10 cellular contexts compared by ENCODE assay signal in the genomic region with DNA sequence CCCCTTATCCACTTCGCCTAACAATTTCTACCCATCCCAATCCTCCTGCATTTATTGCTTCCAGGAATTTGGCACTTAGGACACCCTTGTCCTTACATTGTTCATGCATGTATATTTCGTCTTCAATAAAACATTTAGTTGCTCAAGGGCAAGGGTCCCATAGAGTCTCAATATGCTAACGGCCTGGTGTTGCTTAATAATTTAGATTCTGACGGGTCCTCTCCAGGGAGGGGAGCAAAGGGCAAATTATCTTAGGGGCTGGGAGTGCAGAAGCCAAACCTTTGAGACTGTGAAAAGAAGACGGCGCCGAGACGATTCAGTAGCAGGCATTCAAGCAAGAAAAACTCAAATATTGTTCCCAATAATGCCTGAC. TPM values are rescaled to one million over a fixed set of nuclear protein-coding genes. Genes with fewer than 3 reads are reported as not detected.
A peak's percentile ranks its signal among the peaks of the same experiment; 100 is the strongest.
DNase-seq lines count a peak whose midpoint lies in the region; ATAC-seq, FAIRE-seq and TF ChIP-seq lines count a peak whose summit lies in the region.
"Had no signal": no experiment of that assay in that cellular context is flagged by ENCODE, and none has a peak within 500 bp of the region (broad histone marks: within the 10 kb centered on the region; RNA-seq: fewer than 3 reads in every experiment).

No MANE protein-coding gene starts in this region.

- H3K27me3 ChIP-seq in subcutaneous abdominal adipose tissue (ENCODE audit: control insufficient read depth in 5 of 5, insufficient read depth in 4 of 5, low read length in 5 of 5), result no peaks in the 10 kb centered on the region
- H3K27me3 ChIP-seq: BLaER1 treated with 17β-estradiol and CSF1 and Interleukin-3, amounts not matched to agents 10 nM and 100 nM had no signal

- no peak overlapping the region for H3K27ac Mint-ChIP-seq in activated CD8-positive, alpha-beta memory T cell treated with anti-CD3 and anti-CD28 coated beads, Interleukin-2, amount 10 ng/mL, durations not matched to agents 7 days and 5 days
- H3K27ac Mint-ChIP-seq in activated B cell treated with CpG ODN at 0.5 μM for 24 hours (no peak overlapping the region), glutamatergic neuron (ENCODE audit: unreplicated experiment) (no peak overlapping the region)

- no peak overlapping the region for H3K9ac ChIP-seq in subcutaneous abdominal adipose tissue (ENCODE audit: low read length in 5 of 5)
- H3K9ac ChIP-seq: BLaER1 treated with 17β-estradiol and CSF1 and Interleukin-3, amounts not matched to agents 10 nM and 100 nM had no signal

- H3K36me3 ChIP-seq in subcutaneous abdominal adipose tissue (ENCODE audit: control insufficient read depth in 5 of 5, insufficient read depth in 5 of 5, low read length in 5 of 5), result no peaks in the 10 kb centered on the region
- H3K36me3 ChIP-seq: BLaER1 treated with 17β-estradiol and CSF1 and Interleukin-3, amounts not matched to agents 10 nM and 100 nM had no signal

- H3K27ac ChIP-seq in subcutaneous abdominal adipose tissue (ENCODE audit: low read depth, low read length), result no peak overlapping the region
- H3K27ac ChIP-seq: BLaER1 treated with 17β-estradiol and CSF1 and Interleukin-3, amounts not matched to agents 10 nM and 100 nM had no signal

- no peak for TF ChIP-seq CTCF in activated B cell treated with CpG ODN at 0.5 μM for 24 hours (IDR thresholded peaks at IDR 0.05)
- no peak for TF ChIP-seq CTCF in glutamatergic neuron (IDR thresholded peaks at IDR 0.05; ENCODE audit: partially characterized antibody, unreplicated experiment)

- H3K4me1 ChIP-seq in subcutaneous abdominal adipose tissue (ENCODE audit: control insufficient read depth in 5 of 5, insufficient read depth in 5 of 5, low read length in 5 of 5), result peaks cover 0 to 15% (median 14%) of the 10 kb centered on the region in 5 donors
- H3K4me1 ChIP-seq: BLaER1 treated with 17β-estradiol and CSF1 and Interleukin-3, amounts not matched to agents 10 nM and 100 nM had no signal

- no peak for DNase-seq in activated CD8-positive, alpha-beta memory T cell treated with anti-CD3 and anti-CD28 coated beads, Interleukin-2, amount 10 ng/mL, durations not matched to agents 7 days and 5 days
- no peak for DNase-seq in activated CD8-positive, alpha-beta memory T cell treated with anti-CD3 and anti-CD28 coated beads for 24 hours
- DNase-seq in activated B cell treated with CpG ODN at 0.5 μM for 24 hours, result no peak
- no peak for DNase-seq in glutamatergic neuron
- DNase-seq in ecto neural progenitor cell (ENCODE audit: low spot score), result no peak
- DNase-seq in NOMO-1 (lab: John Stamatoyannopoulos, UW; ENCODE audit: unreplicated experiment in 2 of 2), result no peak
- DNase-seq in H54 (ENCODE audit: insufficient read length, low spot score), result no peak

- peak overlapping the region; percentile 70 to 86 (median 75) for H3K4me3 ChIP-seq in subcutaneous abdominal adipose tissue (ENCODE audit: low read depth in 1 of 5, low read length in 5 of 5)
- H3K4me3 ChIP-seq: BLaER1 treated with 17β-estradiol and CSF1 and Interleukin-3, amounts not matched to agents 10 nM and 100 nM had no signal

- no peak for TF ChIP-seq POLR2A in H54 (IDR thresholded peaks at IDR 0.05; ENCODE audit: low read depth, low read length)

- intact Hi-C loops in activated B cell treated with CpG ODN at 0.5 μM for 24 hours (cut with micrococcal nuclease), result no loop called here

- peaks cover 12% of the 10 kb centered on the region for H3K4me1 Mint-ChIP-seq in activated CD8-positive, alpha-beta memory T cell treated with anti-CD3 and anti-CD28 coated beads, Interleukin-2, amount 10 ng/mL, durations not matched to agents 7 days and 5 days
- H3K4me1 Mint-ChIP-seq in activated B cell treated with CpG ODN at 0.5 μM for 24 hours (peaks cover 8% of the 10 kb centered on the region), glutamatergic neuron (ENCODE audit: low read depth, unreplicated experiment) (peaks cover 2% of the 10 kb centered on the region)

- CTCF ChIA-PET in activated CD8-positive, alpha-beta memory T cell treated with anti-CD3 and anti-CD28 coated beads, Interleukin-2, amount 10 ng/mL, durations not matched to agents 7 days and 5 days (lab: Charles Lee), result no interaction called here
- CTCF ChIA-PET in activated B cell treated with CpG ODN at 0.5 μM for 24 hours (lab: Charles Lee), result no interaction called here

- H3K9me3 Mint-ChIP-seq in activated CD8-positive, alpha-beta memory T cell treated with anti-CD3 and anti-CD28 coated beads, Interleukin-2, amount 10 ng/mL, durations not matched to agents 7 days and 5 days (ENCODE audit: low read depth), result no peaks in the 10 kb centered on the region
- H3K9me3 Mint-ChIP-seq in activated B cell treated with CpG ODN at 0.5 μM for 24 hours, result no peaks in the 10 kb centered on the region
- peaks cover 4% of the 10 kb centered on the region for H3K9me3 Mint-ChIP-seq in glutamatergic neuron (ENCODE audit: unreplicated experiment)

- H3K27me3 Mint-ChIP-seq in activated CD8-positive, alpha-beta memory T cell treated with anti-CD3 and anti-CD28 coated beads, Interleukin-2, amount 10 ng/mL, durations not matched to agents 7 days and 5 days, result peaks cover 45% of the 10 kb centered on the region
- H3K27me3 Mint-ChIP-seq in activated B cell treated with CpG ODN at 0.5 μM for 24 hours (no peaks in the 10 kb centered on the region), glutamatergic neuron (ENCODE audit: unreplicated experiment) (peaks cover 3% of the 10 kb centered on the region)

- no peaks in the 10 kb centered on the region for H3K9me3 ChIP-seq in subcutaneous abdominal adipose tissue (ENCODE audit: control insufficient read depth in 5 of 5, low read length in 5 of 5)

- no peak for FAIRE-seq in H54 (lab: Jason Lieb, UNC)

- peak overlapping the region; percentile 71 for H3K4me3 Mint-ChIP-seq in activated CD8-positive, alpha-beta memory T cell treated with anti-CD3 and anti-CD28 coated beads, Interleukin-2, amount 10 ng/mL, durations not matched to agents 7 days and 5 days
- H3K4me3 Mint-ChIP-seq in activated B cell treated with CpG ODN at 0.5 μM for 24 hours (peak overlapping the region; percentile 81), glutamatergic neuron (ENCODE audit: unreplicated experiment) (peak overlapping the region; percentile 78)

- no peaks in the 10 kb centered on the region for H3K36me3 Mint-ChIP-seq in activated CD8-positive, alpha-beta memory T cell treated with anti-CD3 and anti-CD28 coated beads, Interleukin-2, amount 10 ng/mL, durations not matched to agents 7 days and 5 days
- H3K36me3 Mint-ChIP-seq in activated B cell treated with CpG ODN at 0.5 μM for 24 hours (ENCODE audit: low read depth) (peaks cover 14% of the 10 kb centered on the region), glutamatergic neuron (ENCODE audit: unreplicated experiment) (no peaks in the 10 kb centered on the region)

- no peak for ATAC-seq in activated CD8-positive, alpha-beta memory T cell treated with anti-CD3 and anti-CD28 coated beads, Interleukin-2, amount 10 ng/mL, durations not matched to agents 7 days and 5 days
- no peak for ATAC-seq in activated B cell treated with CpG ODN at 0.5 μM for 24 hours (ENCODE audit: low read depth)

- POLR2A ChIA-PET in activated B cell treated with CpG ODN at 0.5 μM for 24 hours (lab: Charles Lee), result no interaction called here

RNA-seq across cellular contexts. Expression of a gene that starts 0.5 kb away (rescaled TPM):
- total RNA-seq in activated CD8-positive, alpha-beta memory T cell treated with anti-CD3 and anti-CD28 coated beads, Interleukin-2, amount 10 ng/mL, durations not matched to agents 7 days and 5 days, result not detected
- total RNA-seq in activated B cell treated with CpG ODN at 0.5 μM for 24 hours (0.60 and 0.73 TPM in 2 replicates), glutamatergic neuron (ENCODE audit: unreplicated experiment) (not detected)
- total RNA-seq: osteocyte had no signal
